In genomic region chr15:74336061-74337005, GRCh38 we compare ENCODE assay signal across 18 cellular contexts. TPM values are rescaled to one million over a fixed set of nuclear protein-coding genes. Genes with fewer than 3 reads are reported as not detected.
DNase-seq lines count a peak whose midpoint lies in the region; ATAC-seq and TF ChIP-seq lines count a peak whose summit lies in the region.
"Had no signal": no experiment of that assay in that cellular context is flagged by ENCODE, and none has a peak within 500 bp of the region (broad histone marks: within the 10 kb centered on the region; RNA-seq: fewer than 3 reads in every experiment).

No MANE protein-coding gene starts in this region.

- no peak overlapping the region for H2AFZ ChIP-seq in GM23248
- no peak overlapping the region for H2AFZ ChIP-seq in PC-3 (ENCODE audit: low read length)
- H2AFZ ChIP-seq: GM23338 had no signal

- H3K4me3 Mint-ChIP-seq in activated CD4-positive, alpha-beta T cell treated with anti-CD3 and anti-CD28 coated beads, Interleukin-2, amount 10 ng/mL, durations not matched to agents 7 days and 5 days = no peak overlapping the region
- H3K4me3 Mint-ChIP-seq: activated naive CD8-positive, alpha-beta T cell; GM23338 had no signal

- no peaks in the 10 kb centered on the region for H3K36me3 ChIP-seq in GM23248 (ENCODE audit: low read depth)
- H3K36me3 ChIP-seq in PC-3 (ENCODE audit: low read depth, low read length) = no peaks in the 10 kb centered on the region

- H3K4me2 ChIP-seq in GM23248 (ENCODE audit: unreplicated experiment) = no peak overlapping the region
- no peak overlapping the region for H3K4me2 ChIP-seq in PC-3 (ENCODE audit: low read length)
- H3K4me2 ChIP-seq: GM23338, SK-N-SH had no signal

- H3K4me1 Mint-ChIP-seq in activated CD4-positive, alpha-beta T cell treated with anti-CD3 and anti-CD28 coated beads, Interleukin-2, amount 10 ng/mL, durations not matched to agents 7 days and 5 days = no peaks in the 10 kb centered on the region
- H3K4me1 Mint-ChIP-seq: GM23338 had no signal

- ATAC-seq in PC-3 (no peak; the same call in 1 of the 2 replicates), GM18861 (IDR thresholded peaks at IDR 0.05; ENCODE audit: unreplicated experiment) (no peak)
- ATAC-seq: GM23338, left lobe of liver had no signal

- 87 to 91% methylated on average over 9 of the region's 9 CpGs for WGBS in GM23248 (ENCODE audit: low coverage in 1 of 2, low lambda C conversion rate in 2 of 2, missing lambda C conversion rate in 2 of 2), 2 experiments

- H3K27me3 ChIP-seq in GM23248 (replicated peaks; ENCODE audit: insufficient read depth) = no peaks in the 10 kb centered on the region
- H3K27me3 ChIP-seq in PC-3 (ENCODE audit: low read length) = no peaks in the 10 kb centered on the region

- H3K27ac Mint-ChIP-seq in activated CD4-positive, alpha-beta T cell treated with anti-CD3 and anti-CD28 coated beads, Interleukin-2, amount 10 ng/mL, durations not matched to agents 7 days and 5 days = no peak overlapping the region
- H3K27ac Mint-ChIP-seq: activated naive CD8-positive, alpha-beta T cell; GM23338 had no signal

- H4K20me1 ChIP-seq in GM23248 (ENCODE audit: insufficient read depth) (no peaks in the 10 kb centered on the region), PC-3 (ENCODE audit: low read length) (no peaks in the 10 kb centered on the region)

- H3K27ac ChIP-seq in GM23248 (no peak overlapping the region), PC-3 (ENCODE audit: low read length) (no peak overlapping the region)

- H3K4me1 ChIP-seq in GM23248 (ENCODE audit: insufficient read depth) = peaks cover 13% of the 10 kb centered on the region
- H3K4me1 ChIP-seq in PC-3 (ENCODE audit: insufficient read depth, low read length) = peaks cover 9% of the 10 kb centered on the region; the same call in 1 of the 2 replicates

- intact Hi-C loops in PC-3 (cut with micrococcal nuclease) (no loop called here), posterior vena cava (cut with DNase I) (no loop called here)

- H3K9me3 ChIP-seq in GM23248 (ENCODE audit: low read depth) = no peaks in the 10 kb centered on the region
- H3K9me3 ChIP-seq in PC-3 (ENCODE audit: low read length) = no peaks in the 10 kb centered on the region
- H3K9me3 ChIP-seq: SK-N-SH had no signal

- BruUV-seq in PC-3 (replicated peaks; lab: Mats Ljungman, UMichigan) = no TSS peak

- H3K4me3 ChIP-seq in GM23248 = no peak overlapping the region
- no peak overlapping the region for H3K4me3 ChIP-seq in PC-3 (ENCODE audit: low read length)
- no peak overlapping the region for H3K4me3 ChIP-seq in cardiac fibroblast (replicated peaks in 1 of 2; ENCODE audit: low read depth in 2 of 2, low read length in 2 of 2)
- H3K4me3 ChIP-seq: GM23338 had no signal

- H3K9me3 Mint-ChIP-seq in activated CD4-positive, alpha-beta T cell treated with anti-CD3 and anti-CD28 coated beads, Interleukin-2, amount 10 ng/mL, durations not matched to agents 7 days and 5 days = peaks cover 3% of the 10 kb centered on the region
- H3K9me3 Mint-ChIP-seq: GM23338 had no signal

- TF ChIP-seq CTCF in PC-3 (conservative IDR thresholded peaks at IDR 0.05; ENCODE audit: low read depth, low read length) (no peak), cardiac fibroblast (IDR thresholded peaks at IDR 0.05; ENCODE audit: low read depth, low read length) (no peak)

- no peaks in the 10 kb centered on the region for H3K27me3 Mint-ChIP-seq in activated CD4-positive, alpha-beta T cell treated with anti-CD3 and anti-CD28 coated beads, Interleukin-2, amount 10 ng/mL, durations not matched to agents 7 days and 5 days
- H3K27me3 Mint-ChIP-seq: activated naive CD8-positive, alpha-beta T cell had no signal

- no peaks in the 10 kb centered on the region for H3F3A ChIP-seq in GM23248 (ENCODE audit: insufficient read depth)
- H3F3A ChIP-seq in PC-3 (ENCODE audit: low read length, unreplicated experiment) = no peaks in the 10 kb centered on the region

- H3K79me2 ChIP-seq in GM23248 (ENCODE audit: insufficient read depth) = no peaks in the 10 kb centered on the region
- H3K79me2 ChIP-seq in PC-3 (ENCODE audit: low read length) = no peaks in the 10 kb centered on the region

- H3K9ac ChIP-seq in GM23248 (no peak overlapping the region), PC-3 (ENCODE audit: low read length) (no peak overlapping the region)
- H3K9ac ChIP-seq: SK-N-SH had no signal

- DNase-seq in GM23248 = peak; percentile 69
- DNase-seq in PC-3 = peak; percentile 42
- peak; percentile 45 to 55 for DNase-seq in cardiac fibroblast (ENCODE audit: low read depth in 2 of 2)
- peak; percentile 55 for DNase-seq in posterior vena cava (ENCODE audit: low spot score)
- no peak for DNase-seq in activated CD4-positive, alpha-beta T cell treated with anti-CD3 and anti-CD28 coated beads, Interleukin-2, amount 10 ng/mL, durations not matched to agents 7 days and 5 days
- DNase-seq in T1000 (lab: John Stamatoyannopoulos, UW) = no peak
- DNase-seq: activated CD4-positive, alpha-beta T cell treated with anti-CD3 and anti-CD28 coated beads, Interleukin-2, amount 50 U/mL, for 4 hours; central memory CD4-positive, alpha-beta T cell; COR-L47; NCI-H1105 treated with DMSO at 0.1 percent for 48 hours; NCI-H2171; NCI-H774; SK-N-SH had no signal

- in situ Hi-C loops in GM23248 (cut with MboI) = no loop called here

- no peaks in the 10 kb centered on the region for H3K9me2 ChIP-seq in GM23248 (ENCODE audit: insufficient read depth)
- no peaks in the 10 kb centered on the region for H3K9me2 ChIP-seq in PC-3 (replicated peaks; ENCODE audit: low read length)
- H3K9me2 ChIP-seq: SK-N-SH had no signal

- no peaks in the 10 kb centered on the region for H3K36me3 Mint-ChIP-seq in activated CD4-positive, alpha-beta T cell treated with anti-CD3 and anti-CD28 coated beads, Interleukin-2, amount 10 ng/mL, durations not matched to agents 7 days and 5 days (ENCODE audit: low read depth)
- H3K36me3 Mint-ChIP-seq: activated naive CD8-positive, alpha-beta T cell had no signal

- POLR2A ChIA-PET in PC-3 (lab: Charles Lee; ENCODE audit: unreplicated experiment) = no interaction called here
- POLR2A ChIA-PET in activated CD4-positive, alpha-beta T cell treated with anti-CD3 and anti-CD28 coated beads, Interleukin-2, amount 10 ng/mL, durations not matched to agents 7 days and 5 days (lab: Charles Lee) = no interaction called here

- CTCF ChIA-PET in PC-3 (lab: Charles Lee) = no interaction called here
- CTCF ChIA-PET in activated CD4-positive, alpha-beta T cell treated with anti-CD3 and anti-CD28 coated beads, Interleukin-2, amount 10 ng/mL, durations not matched to agents 7 days and 5 days (lab: Charles Lee) = interaction anchor here (1.1 kb wide), 1 partner anchor 21 kb away, joined by 3 read pairs; no protein-coding TSS in a partner anchor

RNA-seq across cellular contexts. Expression of gene CYP11A1, which starts 31.1 kb away (rescaled TPM):
- 0.25 and 0.32 TPM in 2 replicates for total RNA-seq in GM23248 (2014; rRNA removed; shearing (Covaris generic))
- polyA plus RNA-seq in GM23248 (2016; fragmentation: Nextera tagmentation; extraction: Ambion mirVana) = 1.2 and 1.9 TPM in 2 replicates
- total RNA-seq in PC-3 (2014; rRNA removed) = 0.18 TPM in 1 of 2 replicates, not detected in the other
- 1 to 10 TPM in 1 of 2 donors, under 1 TPM in 1; 0.71 to 1.2 TPM for total RNA-seq in posterior vena cava
- total RNA-seq in activated CD4-positive, alpha-beta T cell treated with anti-CD3 and anti-CD28 coated beads, Interleukin-2, amount 10 ng/mL, durations not matched to agents 7 days and 5 days = not detected
- total RNA-seq: frontal cortex had no signal

Comparison
In these comparisons a context has a peak if more than half of its experiments do, and no peak if none do; other contexts are left out.
1. DNase-seq: peak in GM23248 (single experiment), PC-3 (single experiment), cardiac fibroblast (2 of 2) and posterior vena cava (single experiment); none in activated CD4-positive, alpha-beta T cell treated with anti-CD3 and anti-CD28 coated beads, Interleukin-2, amount 10 ng/mL, durations not matched to agents 7 days and 5 days (single experiment) and T1000 (single experiment).